In the genomic region with DNA sequence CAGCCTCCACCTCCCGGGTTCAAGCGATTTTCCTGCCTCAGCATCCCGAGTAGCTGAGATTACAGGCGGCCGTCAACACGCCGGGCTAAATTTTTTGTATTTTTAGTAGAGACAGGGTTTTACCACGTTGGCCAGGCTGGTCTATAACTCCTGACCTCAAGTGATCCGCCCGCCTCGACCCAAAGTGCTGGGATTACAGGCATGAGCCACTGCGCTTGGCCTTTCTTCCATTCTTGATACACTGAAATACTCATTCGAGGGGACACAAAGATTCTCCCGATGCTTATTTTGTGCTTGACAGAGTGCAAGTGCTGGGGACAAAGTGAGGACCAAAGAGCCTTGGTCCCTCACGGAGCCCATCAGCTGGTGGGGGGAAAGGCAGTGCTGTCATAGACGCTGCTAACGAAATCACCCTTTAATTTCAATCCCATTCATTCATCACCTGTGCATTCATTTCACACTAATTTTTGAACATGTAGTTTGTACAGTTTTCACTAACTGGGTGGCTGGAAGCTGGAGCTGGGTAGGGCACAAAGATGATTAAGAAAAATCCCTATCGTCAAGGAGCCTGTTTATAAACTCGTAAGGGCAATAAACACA, we compare ENCODE assay signal across 8 cellular contexts. TPM values are rescaled to one million over a fixed set of nuclear protein-coding genes. Genes with fewer than 3 reads are reported as not detected.
DNase-seq lines count a peak whose midpoint lies in the region; ATAC-seq and TF ChIP-seq lines count a peak whose summit lies in the region.

No MANE protein-coding gene starts in this region.

- H3K4me1 ChIP-seq in HCT116 (ENCODE audit: control insufficient read depth in 1 of 2, insufficient read depth in 2 of 2, low read length in 2 of 2) = peaks cover 3 to 30% of the 10 kb centered on the region in 2 experiments; a peak in 3 of 4 replicates
- peaks cover 8% of the 10 kb centered on the region for H3K4me1 ChIP-seq in right cardiac atrium (ENCODE audit: control insufficient read depth, insufficient read depth, low read length)
- peaks cover 16 to 31% (median 24%) of the 10 kb centered on the region in 3 donors for H3K4me1 ChIP-seq in skeletal muscle tissue (ENCODE audit: control insufficient read depth in 3 of 3, insufficient read depth in 3 of 3, low read length in 3 of 3)

- H3K4me2 ChIP-seq in HCT116 (ENCODE audit: low read length) = peak overlapping the region; percentile 69

- BruUV-seq in HCT116 (replicated peaks; lab: Mats Ljungman, UMichigan) = no TSS peak

- POLR2A ChIA-PET in HCT116 (lab: Charles Lee) = interaction anchor here (0.6 to 3.1 kb wide), 3 partner anchors 20 to 467 kb away, joined by 3 to 11 read pairs (median 4); partner anchors contain the start of genes PEX1 and RBM48

- ATAC-seq in HCT116 (no peak), right cardiac atrium (no peak), GM21447 (IDR thresholded peaks at IDR 0.05; ENCODE audit: unreplicated experiment) (no peak), HG02973 (IDR thresholded peaks at IDR 0.05; ENCODE audit: unreplicated experiment) (no peak)

- WGBS in right cardiac atrium = 39% methylated on average over 19 of the region's 19 CpGs

- no peak overlapping the region for H3K27ac ChIP-seq in HCT116 (ENCODE audit: low read depth, low read length)
- no peak overlapping the region for H3K27ac ChIP-seq in right cardiac atrium (ENCODE audit: low read length)
- H3K27ac ChIP-seq in skeletal muscle tissue (ENCODE audit: low read depth, low read length) = no peak overlapping the region

- TF ChIP-seq CTCF in HCT116 (IDR thresholded peaks at IDR 0.05 in 2 of 3, conservative IDR thresholded peaks at IDR 0.05 in 1 of 3; ENCODE audit: borderline replicate concordance in 1 of 3, insufficient read depth in 1 of 3, low read depth in 2 of 3, low read length in 2 of 3) = no peak
- no peak for TF ChIP-seq CTCF in WI38 (IDR thresholded peaks at IDR 0.05; ENCODE audit: low read depth, low read length)

- H3K27me3 ChIP-seq in HCT116 (ENCODE audit: insufficient read depth, low read length) (no peaks in the 10 kb centered on the region), right cardiac atrium (ENCODE audit: control insufficient read depth, insufficient read depth) (no peaks in the 10 kb centered on the region), skeletal muscle tissue (ENCODE audit: control insufficient read depth in 3 of 3, insufficient read depth in 3 of 3, low read length in 3 of 3) (no peaks in the 10 kb centered on the region)

- no peaks in the 10 kb centered on the region for H3K9me2 ChIP-seq in HCT116 (ENCODE audit: insufficient read depth)

- peaks cover 24% of the 10 kb centered on the region; the same call in 1 of the 2 replicates for H4K20me1 ChIP-seq in HCT116 (ENCODE audit: insufficient read depth)

- H3K9ac ChIP-seq in HCT116 (ENCODE audit: low read length) = no peak overlapping the region; the same call in 1 of the 2 replicates
- peak overlapping the region; percentile 73 to 93 (median 86) for H3K9ac ChIP-seq in skeletal muscle tissue (ENCODE audit: low read depth in 1 of 3, low read length in 3 of 3)

- CTCF ChIA-PET in HCT116 (lab: Charles Lee) = interaction anchor here (1.1 to 1.5 kb wide), 3 partner anchors 8 to 62 kb away, joined by 3 to 5 read pairs (median 4); partner anchors contain the start of genes PEX1 and RBM48

- DNase-seq in HCT116 (ENCODE audit: low read depth, low spot score) (no peak), right cardiac atrium (peak in 1 of 3 donors; percentile 48), HUDEP-2 (lab: John Stamatoyannopoulos, UW; ENCODE audit: unreplicated experiment in 76 of 76) (no peak), GOT3 (lab: John Stamatoyannopoulos, UW) (no peak)

- H3K9me3 ChIP-seq in HCT116 (ENCODE audit: control insufficient read depth in 1 of 2, insufficient read depth in 1 of 2, low read depth in 1 of 2, low read length in 2 of 2) (no peaks in the 10 kb centered on the region), right cardiac atrium (ENCODE audit: control insufficient read depth, low read length) (no peaks in the 10 kb centered on the region), skeletal muscle tissue (ENCODE audit: control insufficient read depth in 3 of 3, low read length in 3 of 3) (no peaks in the 10 kb centered on the region)

- no peak for TF ChIP-seq RAD21 in HCT116 (IDR thresholded peaks at IDR 0.05; ENCODE audit: low read depth)

- H3K36me3 ChIP-seq in HCT116 (ENCODE audit: control insufficient read depth in 1 of 2, insufficient read depth in 2 of 2, low read length in 2 of 2) = no peaks in the 10 kb centered on the region; a peak in 1 of 4 replicates
- peaks cover 0 to 2% (median 0%) of the 10 kb centered on the region in 3 donors for H3K36me3 ChIP-seq in skeletal muscle tissue (ENCODE audit: control insufficient read depth in 3 of 3, insufficient read depth in 3 of 3, low read length in 3 of 3)

- intact Hi-C loops in HCT116 (cut with micrococcal nuclease) (no loop called here), right cardiac atrium (cut with DNase I) (no loop called here)

- H3K79me2 ChIP-seq in HCT116 (ENCODE audit: insufficient read depth, low read length) = peaks cover 43% of the 10 kb centered on the region

- peak overlapping the region; percentile 52 for H2AFZ ChIP-seq in HCT116 (ENCODE audit: low read depth, low read length, poor library complexity, severe bottlenecking)

- no peak for TF ChIP-seq POLR2A in HCT116 (IDR thresholded peaks at IDR 0.05; ENCODE audit: borderline replicate concordance, extremely low read depth, insufficient read depth, insufficient read length)

- RAD21 ChIA-PET in HCT116 (lab: Charles Lee; ENCODE audit: low non-redundant PET in 1 of 2, low total read pairs in 2 of 2, uncharacterized antibody in 2 of 2, unreplicated experiment in 2 of 2) = no interaction called here

- peak overlapping the region; percentile 80 to 90 for H3K4me3 ChIP-seq in HCT116 (replicated peaks in 1 of 2; ENCODE audit: low read depth in 1 of 2, low read length in 2 of 2)
- peak overlapping the region; percentile 91 for H3K4me3 ChIP-seq in WI38 (ENCODE audit: low read depth, low read length)
- H3K4me3 ChIP-seq in right cardiac atrium (ENCODE audit: low read length) = peak overlapping the region; percentile 48
- H3K4me3 ChIP-seq in skeletal muscle tissue (ENCODE audit: low read length in 3 of 3) = peak overlapping the region; percentile 76 to 96 (median 95)

TF ChIP-seq in HCT116, 20 proteins besides CTCF, POLR2A, EP300 and RAD21:
- TF ChIP-seq EZH2phosphoT487 (IDR thresholded peaks at IDR 0.05; ENCODE audit: borderline replicate concordance) (no peak), CEBPB (IDR thresholded peaks at IDR 0.05; ENCODE audit: low read depth) (no peak), REST (IDR thresholded peaks at IDR 0.05; ENCODE audit: low read depth) (no peak), TCF7L2 (IDR thresholded peaks at IDR 0.05; ENCODE audit: borderline replicate concordance, extremely low read depth, insufficient read depth, insufficient read length) (no peak), ZBTB33 (IDR thresholded peaks at IDR 0.05; ENCODE audit: extremely low read depth, insufficient replicate concordance, low read length) (no peak), POLR2AphosphoS5 (IDR thresholded peaks at IDR 0.05; ENCODE audit: low read depth, low read length) (no peak), MAX (IDR thresholded peaks at IDR 0.05) (no peak), ELF1 (IDR thresholded peaks at IDR 0.05; ENCODE audit: borderline replicate concordance, low read depth) (no peak), JUND (IDR thresholded peaks at IDR 0.05) (no peak), EZH2 (IDR thresholded peaks at IDR 0.05) (no peak)

RNA-seq across cellular contexts. Expression of gene FAM133B, which starts 0.6 kb away (rescaled TPM):
- 28.8 TPM for total RNA-seq in HCT116 (2021; ENCODE audit: unreplicated experiment)
- 7.2 and 9.0 TPM in 2 replicates for polyA plus RNA-seq in HCT116 (2012)
- total RNA-seq in right cardiac atrium = 10 to 100 TPM; 13.2 to 18.1 (median 15.2) TPM
- polyA plus RNA-seq in right cardiac atrium = 16.6 TPM
- 19.8 TPM for total RNA-seq in skeletal muscle tissue
